11 cellular contexts compared by ENCODE assay signal in genomic region chr18:50970006-50970405, GRCh38. TPM values are rescaled to one million over a fixed set of nuclear protein-coding genes. Genes with fewer than 3 reads are reported as not detected.
DNase-seq lines count a peak whose midpoint lies in the region; ATAC-seq and TF ChIP-seq lines count a peak whose summit lies in the region.
"Had no signal": no experiment of that assay in that cellular context is flagged by ENCODE, and none has a peak within 500 bp of the region (broad histone marks: within the 10 kb centered on the region; RNA-seq: fewer than 3 reads in every experiment).

No MANE protein-coding gene starts in this region.

- peak; percentile 64 for DNase-seq in Right ventricle myocardium superior
- DNase-seq in cardiac septum (ENCODE audit: low spot score): no peak
- DNase-seq in NCI-H2171 treated with DMSO at 0.1 percent for 48 hours (lab: John Stamatoyannopoulos, UW): peak; percentile 36
- no peak for DNase-seq in type B pancreatic cell (ENCODE audit: extremely low spot score, unreplicated experiment)
- no peak for DNase-seq in occipital lobe (lab: John Stamatoyannopoulos, UW)
- DNase-seq in AG08396 (ENCODE audit: low spot score): no peak
- DNase-seq in SK-N-DZ (ENCODE audit: low spot score): no peak
- DNase-seq: foreskin keratinocyte had no signal

- H3K9ac ChIP-seq in iPS-20b (ENCODE audit: low read depth, low read length): no peak overlapping the region

- no peaks in the 10 kb centered on the region for H3K27me3 ChIP-seq in iPS-20b (ENCODE audit: insufficient read depth, low read length)
- H3K27me3 ChIP-seq: foreskin keratinocyte had no signal

- H3K4me3 Mint-ChIP-seq in type B pancreatic cell: peak overlapping the region; percentile 48

- ATAC-seq in Right ventricle myocardium superior (ENCODE audit: poor library complexity): peak; percentile 39
- ATAC-seq: activated T-helper 17 cell treated with anti-CD3 and anti-CD28 coated beads, Interleukin-2, amount 50 U/mL, for 72 hours; foreskin keratinocyte; WTC11 had no signal

- TF ChIP-seq CTCF in type B pancreatic cell (conservative IDR thresholded peaks at IDR 0.05): no peak

- H3K27ac Mint-ChIP-seq in type B pancreatic cell: no peak overlapping the region
- H3K27ac Mint-ChIP-seq: WTC11 had no signal

- peaks cover 19% of the 10 kb centered on the region; the same call in 1 of the 2 replicates for H3K4me1 ChIP-seq in iPS-20b (ENCODE audit: insufficient read depth, low read length)

- H3K4me1 Mint-ChIP-seq in type B pancreatic cell (ENCODE audit: unreplicated experiment): peaks cover 16% of the 10 kb centered on the region

- no peak overlapping the region for H3K27ac ChIP-seq in iPS-20b (ENCODE audit: low read length)
- H3K27ac ChIP-seq: foreskin keratinocyte had no signal

- intact Hi-C loops in Right ventricle myocardium superior (cut with DNase I) (no loop called here), cardiac septum (cut with DNase I) (no loop called here)

- no peaks in the 10 kb centered on the region for H3K9me3 Mint-ChIP-seq in type B pancreatic cell
- H3K9me3 Mint-ChIP-seq: activated T-helper 17 cell treated with anti-CD3 and anti-CD28 coated beads, Interleukin-2, amount 50 U/mL, for 72 hours; WTC11 had no signal

- peaks cover 3% of the 10 kb centered on the region; the same call in 1 of the 2 replicates for H3K36me3 ChIP-seq in iPS-20b (ENCODE audit: insufficient read depth, low read depth, low read length)

- peaks cover 10% of the 10 kb centered on the region for H3K36me3 Mint-ChIP-seq in type B pancreatic cell
- H3K36me3 Mint-ChIP-seq: WTC11 had no signal

- no peaks in the 10 kb centered on the region for H3K27me3 Mint-ChIP-seq in type B pancreatic cell
- H3K27me3 Mint-ChIP-seq: activated T-helper 17 cell treated with anti-CD3 and anti-CD28 coated beads, Interleukin-2, amount 50 U/mL, for 72 hours had no signal

- no peaks in the 10 kb centered on the region for H3K9me3 ChIP-seq in iPS-20b (ENCODE audit: insufficient read depth, low read depth, low read length)

- H3K4me3 ChIP-seq in iPS-20b (ENCODE audit: low read length): 0 out of 2 replicates have a peak overlapping the region, but pooled peaks have one; percentile 92

RNA-seq across cellular contexts. Expression of gene ELAC1, which starts 2.2 kb away (rescaled TPM):
- total RNA-seq in Right ventricle myocardium superior (3.3 TPM), cardiac septum (4.5 TPM), type B pancreatic cell (ENCODE audit: low replicate concordance) (7.4 and 13.9 TPM in 2 replicates), occipital lobe (7.2 TPM)
- polyA plus RNA-seq in SK-N-DZ (2014; cell fraction: cytosol; rRNA removed): 4.2 and 5.9 TPM in 2 replicates
- polyA plus RNA-seq in SK-N-DZ (2014; cell fraction: nucleus; rRNA removed): 1.7 and 5.7 TPM in 2 replicates

Comparison
In these comparisons a context has a peak if more than half of its experiments do, and no peak if none do; other contexts are left out.
1. DNase-seq: peak in Right ventricle myocardium superior (single experiment) and NCI-H2171 treated with DMSO at 0.1 percent for 48 hours (single experiment); none in cardiac septum (single experiment), type B pancreatic cell (single experiment), occipital lobe (single experiment), AG08396 (single experiment) and SK-N-DZ (single experiment).